In genomic region chr3:146130881-146131371, GRCh38 we compare ENCODE assay signal across 20 cellular contexts. TPM values are rescaled to one million over a fixed set of nuclear protein-coding genes. Genes with fewer than 3 reads are reported as not detected.
DNase-seq lines count a peak whose midpoint lies in the region; ATAC-seq, FAIRE-seq and TF ChIP-seq lines count a peak whose summit lies in the region.
"Had no signal": no experiment of that assay in that cellular context is flagged by ENCODE, and none has a peak within 500 bp of the region (broad histone marks: within the 10 kb centered on the region; RNA-seq: fewer than 3 reads in every experiment).

No MANE protein-coding gene starts in this region.

- no peaks in the 10 kb centered on the region for H3K9me3 ChIP-seq in smooth muscle cell (replicated peaks; ENCODE audit: low read depth)
- H3K9me3 ChIP-seq: BLaER1 treated with 17β-estradiol and CSF1 and Interleukin-3, amounts not matched to agents 10 nM and 100 nM; suprapubic skin had no signal

- DNase-seq in EH (ENCODE audit: low read depth) (peak; percentile 55), RCC 7860 (ENCODE audit: low spot score) (peak; percentile 20), fibroblast of peridontal ligament (ENCODE audit: extremely low read depth) (peak; percentile 55), smooth muscle cell (lab: John Stamatoyannopoulos, UW; ENCODE audit: unreplicated experiment) (no peak), iPS-NIHi11 (ENCODE audit: low spot score) (no peak), NCI-H526 (lab: John Stamatoyannopoulos, UW) (no peak)
- DNase-seq: activated CD8-positive, alpha-beta T cell treated with anti-CD3 and anti-CD28 coated beads for 36 hours; activated naive CD8-positive, alpha-beta T cell treated with anti-CD3 and anti-CD28 coated beads, Interleukin-2, amount 10 ng/mL, durations not matched to agents 7 days and 5 days; activated T-cell treated with anti-CD3 and anti-CD28 coated beads, Interleukin-2, amount 50 U/mL, for 72 hours; naive thymus-derived CD4-positive, alpha-beta T cell; NCI-H345; stimulated activated CD4-positive, alpha-beta T cell treated with anti-CD3 and anti-CD28 coated beads, Interleukin-4, amount 100 ng/mL, for 4 hours had no signal

- ATAC-seq in HG03565 (IDR thresholded peaks at IDR 0.05; ENCODE audit: unreplicated experiment): no peak
- no peak for ATAC-seq in HG02981 (IDR thresholded peaks at IDR 0.05; ENCODE audit: unreplicated experiment)
- ATAC-seq: activated CD8-positive, alpha-beta T cell treated with anti-CD3 and anti-CD28 coated beads for 36 hours; activated T-cell treated with anti-CD3 and anti-CD28 coated beads, Interleukin-2, amount 50 U/mL, for 72 hours; HepG2; naive thymus-derived CD4-positive, alpha-beta T cell had no signal

- 84% methylated on average over 2 of the region's 2 CpGs for WGBS in smooth muscle cell (ENCODE audit: low lambda C conversion rate)

- H2AFZ ChIP-seq in smooth muscle cell (ENCODE audit: low read depth): no peak overlapping the region

- TF ChIP-seq CTCF in smooth muscle cell (IDR thresholded peaks at IDR 0.05; ENCODE audit: borderline replicate concordance, insufficient read depth, poor library complexity, severe bottlenecking): no peak

- peaks cover 14% of the 10 kb centered on the region for H3K4me1 ChIP-seq in smooth muscle cell (ENCODE audit: low read depth)
- H3K4me1 ChIP-seq: BLaER1 treated with 17β-estradiol and CSF1 and Interleukin-3, amounts not matched to agents 10 nM and 100 nM; suprapubic skin had no signal

- H3K27me3 ChIP-seq in smooth muscle cell (ENCODE audit: low read depth): no peaks in the 10 kb centered on the region
- H3K27me3 ChIP-seq: BLaER1 treated with 17β-estradiol and CSF1 and Interleukin-3, amounts not matched to agents 10 nM and 100 nM; suprapubic skin had no signal

- H3F3A ChIP-seq in smooth muscle cell (ENCODE audit: low read depth): peaks cover 47% of the 10 kb centered on the region

- peaks cover 92% of the 10 kb centered on the region for H3K79me2 ChIP-seq in smooth muscle cell (ENCODE audit: low read depth)

- no peak overlapping the region for H3K4me3 ChIP-seq in smooth muscle cell
- H3K4me3 ChIP-seq: BLaER1 treated with 17β-estradiol and CSF1 and Interleukin-3, amounts not matched to agents 10 nM and 100 nM; lung; suprapubic skin had no signal

- peak overlapping the region; percentile 94 for H3K27ac ChIP-seq in smooth muscle cell (ENCODE audit: low read depth)
- H3K27ac ChIP-seq: BLaER1 treated with 17β-estradiol and CSF1 and Interleukin-3, amounts not matched to agents 10 nM and 100 nM; suprapubic skin had no signal

- H3K36me3 ChIP-seq in smooth muscle cell (ENCODE audit: low read depth): no peaks in the 10 kb centered on the region
- H3K36me3 ChIP-seq: BLaER1 treated with 17β-estradiol and CSF1 and Interleukin-3, amounts not matched to agents 10 nM and 100 nM; suprapubic skin had no signal

- peak overlapping the region; percentile 72 for H3K9ac ChIP-seq in smooth muscle cell (ENCODE audit: low read depth)
- H3K9ac ChIP-seq: BLaER1 treated with 17β-estradiol and CSF1 and Interleukin-3, amounts not matched to agents 10 nM and 100 nM had no signal

- no peak for FAIRE-seq in RCC 7860 (lab: Jason Lieb, UNC)
- FAIRE-seq: D721Med, HepG2, islet of Langerhans had no signal

- H4K20me1 ChIP-seq in smooth muscle cell (ENCODE audit: low read depth): peaks cover 89% of the 10 kb centered on the region
- H4K20me1 ChIP-seq: BLaER1 treated with 17β-estradiol and CSF1 and Interleukin-3, amounts not matched to agents 10 nM and 100 nM had no signal

- peak overlapping the region; percentile 70 for H3K4me2 ChIP-seq in smooth muscle cell
- H3K4me2 ChIP-seq: BLaER1 treated with 17β-estradiol and CSF1 and Interleukin-3, amounts not matched to agents 10 nM and 100 nM had no signal

RNA-seq across cellular contexts. Expression of gene PLOD2, which starts 30.1 kb away (rescaled TPM):
- total RNA-seq in smooth muscle cell: 658 and 786 TPM in 2 replicates
- 293 and 372 TPM in 2 replicates for polyA plus RNA-seq in smooth muscle cell
- polyA plus RNA-seq: naive thymus-derived CD4-positive, alpha-beta T cell had no signal

Comparison
In these comparisons a context has a peak if more than half of its experiments do, and no peak if none do; other contexts are left out.
1. DNase-seq: peak in EH (single experiment), RCC 7860 (single experiment) and fibroblast of peridontal ligament (single experiment); none in smooth muscle cell (single experiment), iPS-NIHi11 (single experiment) and NCI-H526 (0 of 2).